1 cellular context compared by ENCODE assay signal in the genomic region with DNA sequence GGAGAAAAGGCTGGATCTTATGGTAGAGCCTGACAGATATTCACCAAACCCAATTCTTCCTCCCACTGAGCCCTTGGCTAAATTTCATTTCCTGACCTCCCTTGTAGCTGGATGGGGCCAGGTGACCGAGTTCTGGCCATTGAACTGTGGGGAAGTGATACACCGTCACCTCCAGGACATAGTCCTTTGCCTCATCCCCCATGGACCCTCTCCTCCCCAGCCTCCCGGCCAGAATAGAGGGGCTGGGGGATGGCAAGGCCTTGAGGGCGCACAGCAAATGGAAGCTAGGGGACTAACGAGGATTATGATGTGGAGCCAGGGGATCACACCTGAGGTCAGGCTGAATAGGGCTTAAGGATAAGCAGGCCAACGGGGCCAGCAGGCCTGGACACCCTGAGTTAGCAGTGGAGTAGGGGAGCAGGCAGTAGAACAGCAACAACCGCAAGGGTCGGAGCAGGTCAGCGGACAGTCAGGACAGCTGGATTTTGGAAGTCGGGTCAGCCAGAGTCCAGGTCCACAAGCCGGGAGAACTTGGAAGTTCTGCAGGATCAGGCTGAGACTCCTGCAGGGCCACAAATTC.
TF ChIP-seq lines count a peak whose summit lies in the region.

No MANE protein-coding gene starts in this region.

TF ChIP-seq in H1, 55 proteins besides CTCF, POLR2A, EP300 and RAD21:
- no peak for TF ChIP-seq ZNF274 (IDR thresholded peaks at IDR 0.05; ENCODE audit: borderline replicate concordance, extremely low read depth, low read length)
- no peak for TF ChIP-seq TBP (IDR thresholded peaks at IDR 0.05; ENCODE audit: low read depth, low read length)
- TF ChIP-seq GTF2F1 (IDR thresholded peaks at IDR 0.05; ENCODE audit: borderline replicate concordance, low read depth, low read length) = no peak
- TF ChIP-seq POU5F1 (IDR thresholded peaks at IDR 0.05; ENCODE audit: low read depth, low read length) = no peak
- TF ChIP-seq KDM5A (IDR thresholded peaks at IDR 0.05; ENCODE audit: low read length) = no peak
- no peak for TF ChIP-seq E2F6 (IDR thresholded peaks at IDR 0.05)
- TF ChIP-seq, protein P1, sequence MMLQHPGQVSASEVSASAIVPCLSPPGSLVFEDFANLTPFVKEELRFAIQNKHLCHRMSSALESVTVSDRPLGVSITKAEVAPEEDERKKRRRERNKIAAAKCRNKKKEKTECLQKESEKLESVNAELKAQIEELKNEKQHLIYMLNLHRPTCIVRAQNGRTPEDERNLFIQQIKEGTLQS (IDR thresholded peaks at IDR 0.05; ENCODE audit: insufficient read depth, low read depth, low read length) = no peak
- TF ChIP-seq CBX8 (IDR thresholded peaks at IDR 0.05; ENCODE audit: borderline replicate concordance, low read depth, low read length) = no peak
TF ChIP-seq in H1: peak in this region for 0.
